26 cellular contexts compared by ENCODE assay signal in the genomic region with DNA sequence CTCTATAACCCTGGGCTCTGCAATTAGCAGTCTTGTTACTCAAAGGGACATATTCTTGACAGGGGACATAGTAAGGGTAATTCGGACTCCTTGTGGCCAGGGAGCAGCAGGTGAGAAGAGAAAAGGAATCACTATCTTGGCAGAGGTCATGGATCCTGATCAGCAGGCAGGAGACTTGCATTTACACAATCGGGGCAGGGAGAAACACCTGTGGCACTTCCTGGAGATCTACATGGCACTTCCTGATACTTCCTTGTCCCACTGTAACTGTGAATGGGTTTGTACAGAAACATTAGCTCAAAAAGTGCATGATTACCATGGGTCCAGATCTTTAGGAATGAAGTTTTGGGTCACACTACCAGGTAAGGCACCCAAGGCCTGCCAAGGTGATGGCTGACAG.
"Had no signal": no experiment of that assay in that cellular context is flagged by ENCODE, and none has a peak within 500 bp of the region (broad histone marks: within the 10 kb centered on the region; RNA-seq: fewer than 3 reads in every experiment).

No MANE protein-coding gene starts in this region.

- H3K27ac ChIP-seq: breast epithelium, left ventricle myocardium inferior, parathyroid adenoma, right atrium auricular region, spleen, upper lobe of left lung, VCaP had no signal

- H3K4me1 Mint-ChIP-seq: naive B cell had no signal

- FAIRE-seq: endometrium, frontal cortex, islet of Langerhans, TTC549 had no signal

- DNase-seq: activated CD4-positive, alpha-beta T cell treated with anti-CD3 and anti-CD28 coated beads for 4 hours; activated CD4-positive, alpha-beta T cell treated with anti-CD3 and anti-CD28 coated beads, Interleukin-2, amount 50 U/mL, for 4 hours; activated naive CD4-positive, alpha-beta T cell; activated T-cell treated with anti-CD3 and anti-CD28 coated beads for 4 hours; activated T-cell treated with anti-CD3 and anti-CD28 coated beads, Interleukin-2, amount 50 U/mL, for 72 hours; central memory CD4-positive, alpha-beta T cell; effector CD8-positive, alpha-beta T cell; left ventricle myocardium inferior; naive B cell; occipital lobe; spleen; stimulated activated naive CD4-positive, alpha-beta T cell treated with Interleukin-2 at 50 U/mL for 16 hours; T-helper 9 cell; upper lobe of left lung had no signal

- H3K27me3 ChIP-seq: breast epithelium, right atrium auricular region, spleen, upper lobe of left lung had no signal

- H3K9ac ChIP-seq: parathyroid adenoma had no signal

- H3K9me3 ChIP-seq: breast epithelium, left ventricle myocardium inferior, right atrium auricular region, spleen, upper lobe of left lung had no signal

- H3K4me1 ChIP-seq: breast epithelium, left ventricle myocardium inferior, parathyroid adenoma, right atrium auricular region, spleen, upper lobe of left lung had no signal

- H3K27me3 Mint-ChIP-seq: naive B cell had no signal

- H3K27ac Mint-ChIP-seq: activated naive CD4-positive, alpha-beta T cell treated with anti-CD3 and anti-CD28 coated beads, Interleukin-2, amount 50 U/mL, for 72 hours; activated T-cell treated with anti-CD3 and anti-CD28 coated beads, Interleukin-2, amount 50 U/mL, for 72 hours; naive B cell; T-helper 1 cell treated with Interleukin-12 subunit alpha and Interleukin-12 subunit beta and Interleukin-4 antibody, amounts not matched to agents 30 μg/mL and 1 μg/mL, for 36 hours had no signal

- ATAC-seq: activated naive CD4-positive, alpha-beta T cell treated with anti-CD3 and anti-CD28 coated beads, Interleukin-2, amount 50 U/mL, for 72 hours; activated T-cell treated with anti-CD3 and anti-CD28 coated beads, Interleukin-2, amount 50 U/mL, for 72 hours had no signal

- H3K79me2 ChIP-seq: parathyroid adenoma had no signal

- H3K4me3 ChIP-seq: breast epithelium, left ventricle myocardium inferior, lung, right atrium auricular region, spleen, upper lobe of left lung had no signal

- H3K4me3 Mint-ChIP-seq: activated T-cell treated with anti-CD3 and anti-CD28 coated beads, Interleukin-2, amount 50 U/mL, for 72 hours; naive B cell; neural crest cell; T-helper 1 cell treated with Interleukin-12 subunit alpha and Interleukin-12 subunit beta and Interleukin-4 antibody, amounts not matched to agents 30 μg/mL and 1 μg/mL, for 36 hours had no signal

- H3K36me3 ChIP-seq: breast epithelium, left ventricle myocardium inferior, right atrium auricular region, upper lobe of left lung had no signal

- H3K36me3 Mint-ChIP-seq: naive B cell had no signal

- H3K9me3 Mint-ChIP-seq: activated naive CD4-positive, alpha-beta T cell treated with anti-CD3 and anti-CD28 coated beads, Interleukin-2, amount 50 U/mL, for 72 hours; activated T-cell treated with anti-CD3 and anti-CD28 coated beads, Interleukin-2, amount 50 U/mL, for 72 hours; naive B cell; T-helper 1 cell treated with Interleukin-12 subunit alpha and Interleukin-12 subunit beta and Interleukin-4 antibody, amounts not matched to agents 30 μg/mL and 1 μg/mL, for 36 hours had no signal
